32 cellular contexts compared by ENCODE assay signal in the genomic region with DNA sequence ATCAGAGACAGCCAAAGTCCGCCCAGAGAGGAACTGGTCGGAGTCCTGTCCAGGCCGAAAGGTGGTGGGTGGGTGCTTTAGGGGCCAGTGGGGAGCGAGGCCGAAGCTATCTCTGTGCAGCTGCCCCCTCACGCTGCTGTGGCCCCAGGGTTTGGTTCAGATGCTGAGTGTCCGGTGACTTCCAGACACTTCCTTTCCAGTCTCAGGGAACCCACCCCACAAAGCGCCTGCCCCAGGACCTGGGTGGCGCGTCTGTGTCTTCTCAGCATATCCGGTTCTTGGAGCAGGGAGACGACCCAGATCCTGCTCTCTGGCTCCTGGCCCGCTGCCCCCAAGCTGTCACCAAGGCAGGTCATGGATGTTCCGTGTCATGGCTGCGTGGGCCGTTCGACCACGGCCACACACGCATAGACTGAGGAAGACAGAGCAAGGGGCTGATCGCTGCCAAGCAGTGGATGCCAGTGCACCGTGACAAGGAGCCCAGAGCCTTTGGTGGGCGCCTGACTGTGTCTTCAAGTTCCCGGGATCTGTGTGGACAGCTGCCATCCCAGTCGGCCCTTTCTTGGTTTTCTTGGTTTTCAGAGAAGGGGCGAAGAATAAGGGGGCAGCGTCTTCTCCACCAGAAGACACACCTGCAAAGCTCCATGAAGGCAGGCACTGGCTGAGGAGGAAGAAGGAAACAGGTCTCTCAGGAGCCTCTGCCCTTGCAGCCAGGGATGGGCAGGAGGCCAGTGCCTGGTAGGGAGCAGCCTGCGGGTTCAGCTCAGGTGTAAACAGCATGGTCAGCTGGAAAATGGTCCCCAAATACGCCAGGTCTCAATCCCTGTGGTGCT. TPM values are rescaled to one million over a fixed set of nuclear protein-coding genes. Genes with fewer than 3 reads are reported as not detected.
A peak's percentile ranks its signal among the peaks of the same experiment; 100 is the strongest.
DNase-seq lines count a peak whose midpoint lies in the region; ATAC-seq and TF ChIP-seq lines count a peak whose summit lies in the region.
"Had no signal": no experiment of that assay in that cellular context is flagged by ENCODE, and none has a peak within 500 bp of the region (broad histone marks: within the 10 kb centered on the region; RNA-seq: fewer than 3 reads in every experiment).

No MANE protein-coding gene starts in this region.

- no peak overlapping the region for H3K4me3 Mint-ChIP-seq in glutamatergic neuron (ENCODE audit: unreplicated experiment)
- H3K4me3 Mint-ChIP-seq: activated CD8-positive, alpha-beta T cell treated with anti-CD3 and anti-CD28 coated beads, Interleukin-2, amount 10 ng/mL, durations not matched to agents 7 days and 5 days; activated naive CD4-positive, alpha-beta T cell treated with anti-CD3 and anti-CD28 coated beads, Interleukin-2, amount 50 U/mL, for 24 hours; effector memory CD8-positive, alpha-beta T cell; neural crest cell; stimulated activated effector memory CD8-positive, alpha-beta T cell treated with anti-CD3 and anti-CD28 coated beads, Interleukin-12 subunit alpha, Interleukin-12 subunit beta, amount 100 ng/mL, for 72 hours had no signal

- H3K36me3 Mint-ChIP-seq in glutamatergic neuron (ENCODE audit: unreplicated experiment), result peaks cover 10% of the 10 kb centered on the region
- H3K36me3 Mint-ChIP-seq: activated naive CD4-positive, alpha-beta T cell treated with anti-CD3 and anti-CD28 coated beads, Interleukin-2, amount 50 U/mL, for 24 hours; stimulated activated effector memory CD8-positive, alpha-beta T cell treated with anti-CD3 and anti-CD28 coated beads, Interleukin-12 subunit alpha, Interleukin-12 subunit beta, amount 100 ng/mL, for 72 hours had no signal

- peaks cover 4% of the 10 kb centered on the region for H3K4me1 Mint-ChIP-seq in glutamatergic neuron (ENCODE audit: low read depth, unreplicated experiment)
- H3K4me1 Mint-ChIP-seq: activated naive CD4-positive, alpha-beta T cell treated with anti-CD3 and anti-CD28 coated beads, Interleukin-2, amount 50 U/mL, for 24 hours; stimulated activated effector memory CD8-positive, alpha-beta T cell treated with anti-CD3 and anti-CD28 coated beads, Interleukin-12 subunit alpha, Interleukin-12 subunit beta, amount 100 ng/mL, for 72 hours had no signal

- H3K27me3 ChIP-seq in RWPE2 (ENCODE audit: insufficient read depth, poor library complexity, severe bottlenecking) (no peaks in the 10 kb centered on the region), right lobe of liver (no peaks in the 10 kb centered on the region)
- H3K27me3 ChIP-seq: ascending aorta, cardiac muscle cell, SJCRH30, upper lobe of left lung had no signal

- ATAC-seq in RWPE2 (ENCODE audit: low read depth), result no peak
- ATAC-seq in right lobe of liver, result no peak
- no peak for ATAC-seq in sciatic nerve
- ATAC-seq in HG03025 (IDR thresholded peaks at IDR 0.05; ENCODE audit: low FRiP score, unreplicated experiment), result no peak
- no peak for ATAC-seq in HG02798 (IDR thresholded peaks at IDR 0.05; ENCODE audit: poor library complexity, unreplicated experiment)
- ATAC-seq: activated CD8-positive, alpha-beta T cell treated with anti-CD3 and anti-CD28 coated beads, Interleukin-2, amount 10 ng/mL, durations not matched to agents 7 days and 5 days; effector memory CD8-positive, alpha-beta T cell; Panc1; stimulated activated effector memory CD8-positive, alpha-beta T cell treated with anti-CD3 and anti-CD28 coated beads, Interleukin-12 subunit alpha, Interleukin-12 subunit beta, amount 100 ng/mL, for 72 hours had no signal

- DNase-seq in RWPE2 (ENCODE audit: low spot score) (peak; percentile 40), glutamatergic neuron (peak; percentile 11), right lobe of liver (peak; percentile 22 to 42 (median 38)), sciatic nerve (ENCODE audit: low spot score) (peak; percentile 48), HuH-7 (ENCODE audit: low spot score) (no peak)
- DNase-seq: activated CD4-positive, alpha-beta T cell treated with anti-CD3 and anti-CD28 coated beads for 4 hours; activated CD8-positive, alpha-beta T cell treated with anti-CD3 and anti-CD28 coated beads, Interleukin-2, amount 10 ng/mL, durations not matched to agents 7 days and 5 days; Calu3; cortex of kidney; DMS79; effector memory CD8-positive, alpha-beta T cell; H7; kidney glomerular epithelial cell; MV-4-11; NCI-H1436 treated with DMSO at 0.1 percent for 48 hours; NCI-H2081 treated with DMSO at 0.1 percent for 48 hours; NCI-H226; NCI-H748 treated with DMSO at 0.1 percent for 48 hours; substantia nigra; SW 1271; T-helper 9 cell had no signal

- H3K4me1 ChIP-seq in RWPE2 (ENCODE audit: insufficient read depth, poor library complexity, severe bottlenecking) (no peaks in the 10 kb centered on the region), right lobe of liver (no peaks in the 10 kb centered on the region)

- peaks cover 14% of the 10 kb centered on the region for H3K27me3 Mint-ChIP-seq in glutamatergic neuron (ENCODE audit: unreplicated experiment)

- H3K36me3 ChIP-seq in RWPE2 (ENCODE audit: low read depth) (no peaks in the 10 kb centered on the region), right lobe of liver (no peaks in the 10 kb centered on the region)
- H3K36me3 ChIP-seq: ascending aorta, cardiac muscle cell, SJCRH30, upper lobe of left lung had no signal

- 75% methylated on average over 7 of the region's 28 CpGs for WGBS in right lobe of liver (ENCODE audit: insufficient coverage, low coverage, low lambda C conversion rate, missing lambda C conversion rate)

- TF ChIP-seq CTCF in RWPE2 (IDR thresholded peaks at IDR 0.05; ENCODE audit: poor library complexity, severe bottlenecking), result no peak
- TF ChIP-seq CTCF in glutamatergic neuron (IDR thresholded peaks at IDR 0.05; ENCODE audit: partially characterized antibody, unreplicated experiment), result no peak
- TF ChIP-seq CTCF in right lobe of liver (IDR thresholded peaks at IDR 0.05), result no peak

- H3K27ac Mint-ChIP-seq in glutamatergic neuron (ENCODE audit: unreplicated experiment), result no peak overlapping the region
- H3K27ac Mint-ChIP-seq: activated CD8-positive, alpha-beta T cell treated with anti-CD3 and anti-CD28 coated beads, Interleukin-2, amount 10 ng/mL, durations not matched to agents 7 days and 5 days; activated naive CD4-positive, alpha-beta T cell treated with anti-CD3 and anti-CD28 coated beads, Interleukin-2, amount 50 U/mL, for 24 hours; stimulated activated effector memory CD8-positive, alpha-beta T cell treated with anti-CD3 and anti-CD28 coated beads, Interleukin-12 subunit alpha, Interleukin-12 subunit beta, amount 100 ng/mL, for 72 hours had no signal

- intact Hi-C loops in right lobe of liver (cut with DNase I), result no loop called here
- intact Hi-C loops in sciatic nerve (cut with DNase I), result no loop called here

- H3K27ac ChIP-seq in RWPE2 (ENCODE audit: poor library complexity, severe bottlenecking) (no peak overlapping the region), right lobe of liver (no peak overlapping the region)
- H3K27ac ChIP-seq: ascending aorta, C4-2B, cardiac muscle cell, SJCRH30, upper lobe of left lung had no signal

- no peaks in the 10 kb centered on the region for H3K9me3 ChIP-seq in RWPE2 (ENCODE audit: severe bottlenecking)
- H3K9me3 ChIP-seq in right lobe of liver, result no peaks in the 10 kb centered on the region
- H3K9me3 ChIP-seq: ascending aorta, upper lobe of left lung had no signal

- H3K4me3 ChIP-seq in RWPE2 (ENCODE audit: severe bottlenecking) (no peak overlapping the region), right lobe of liver (no peak overlapping the region)
- H3K4me3 ChIP-seq: ascending aorta, cardiac muscle cell, SJCRH30, upper lobe of left lung had no signal

- peaks cover 14% of the 10 kb centered on the region for H3K9me3 Mint-ChIP-seq in glutamatergic neuron (ENCODE audit: unreplicated experiment)
- H3K9me3 Mint-ChIP-seq: activated naive CD4-positive, alpha-beta T cell treated with anti-CD3 and anti-CD28 coated beads, Interleukin-2, amount 50 U/mL, for 24 hours; effector memory CD8-positive, alpha-beta T cell; stimulated activated effector memory CD8-positive, alpha-beta T cell treated with anti-CD3 and anti-CD28 coated beads, Interleukin-12 subunit alpha, Interleukin-12 subunit beta, amount 100 ng/mL, for 72 hours had no signal

- no peak for TF ChIP-seq POLR2A in right lobe of liver (IDR thresholded peaks at IDR 0.05)

RNA-seq across cellular contexts. Expression of gene COL18A1, which starts 22.9 kb away (rescaled TPM):
- total RNA-seq in glutamatergic neuron (ENCODE audit: unreplicated experiment) (9.5 TPM), right lobe of liver (100 to 1,000 TPM; 261 to 487 (median 297) TPM), sciatic nerve (129 TPM)

Comparison
In these comparisons a context has a peak if more than half of its experiments do, and no peak if none do; other contexts are left out.
1. RNA of gene COL18A1, which starts 22.9 kb away (total RNA-seq): 261 to 487 TPM in right lobe of liver and 129 TPM in sciatic nerve (single experiment); 9.5 TPM in glutamatergic neuron (single experiment); every median in the first group is over 10 times any median in the second.